ENCODE assay signal across 26 cellular contexts in genomic region chr3:160649596-160649995, GRCh38. TPM values are rescaled to one million over a fixed set of nuclear protein-coding genes. Genes with fewer than 3 reads are reported as not detected.
DNase-seq lines count a peak whose midpoint lies in the region; TF ChIP-seq lines count a peak whose summit lies in the region.
"Had no signal": no experiment of that assay in that cellular context is flagged by ENCODE, and none has a peak within 500 bp of the region (broad histone marks: within the 10 kb centered on the region; RNA-seq: fewer than 3 reads in every experiment).

No MANE protein-coding gene starts in this region.

- no peaks in the 10 kb centered on the region for H3K27me3 ChIP-seq in right atrium auricular region
- H3K27me3 ChIP-seq: Peyer's patch had no signal

- H3K36me3 ChIP-seq in right atrium auricular region = no peaks in the 10 kb centered on the region
- H3K36me3 ChIP-seq: HAP-1, Peyer's patch had no signal

- TF ChIP-seq CTCF in astrocyte of the spinal cord (IDR thresholded peaks at IDR 0.05; ENCODE audit: low read depth, low read length) (no peak), right atrium auricular region (IDR thresholded peaks at IDR 0.05) (no peak)

- no peaks in the 10 kb centered on the region for H3K9me3 ChIP-seq in right atrium auricular region
- H3K9me3 ChIP-seq: Caco-2, HAP-1, Peyer's patch had no signal

- peak; percentile 58 for DNase-seq in M059J (ENCODE audit: low read depth)
- peak; percentile 6 for DNase-seq in astrocyte of the spinal cord (ENCODE audit: low read depth, low spot score)
- DNase-seq in iris pigment epithelial cell (ENCODE audit: low read depth) = peak; percentile 5
- no peak for DNase-seq in DMS53 (lab: John Stamatoyannopoulos, UW)
- no peak for DNase-seq in GM19240 (ENCODE audit: insufficient read length, low spot score)
- no peak for DNase-seq in NCI-H524 treated with DMSO at 0.1 percent for 48 hours (lab: John Stamatoyannopoulos, UW)
- no peak for DNase-seq in right atrium auricular region (ENCODE audit: low spot score)
- DNase-seq: Caco-2; CD8-positive, alpha-beta T cell; DMS79 treated with DMSO at 0.1 percent for 48 hours; GF-D8; HFFc6; Karpas-422; NCI-H1105 treated with DMSO at 0.1 percent for 48 hours; NCI-H146; NCI-H2029; NCI-H446 treated with DMSO at 0.1 percent for 48 hours; NCI-H69; Peyer's patch; SIG-M5 had no signal

- H3K4me3 ChIP-seq in astrocyte of the spinal cord (ENCODE audit: low read depth, low read length) (no peak overlapping the region), right atrium auricular region (no peak overlapping the region)
- H3K4me3 ChIP-seq: GM23338, HAP-1, Peyer's patch, SK-N-MC had no signal

- H3K27ac ChIP-seq in right atrium auricular region = no peak overlapping the region
- H3K27ac ChIP-seq: C4-2B, Peyer's patch, SK-N-MC had no signal

- in situ Hi-C loops in astrocyte of the spinal cord (cut with HindIII; ENCODE audit: low sequenced_read_pairs) = no loop called here

- H3K4me1 ChIP-seq in right atrium auricular region = no peaks in the 10 kb centered on the region
- H3K4me1 ChIP-seq: Caco-2, HAP-1, Peyer's patch had no signal

RNA-seq across cellular contexts. Expression of gene ARL14, which starts 27.4 kb away (rescaled TPM):
- total RNA-seq in M059J (2014; rRNA removed; shearing (Covaris generic)) = 0.44 and 3.0 TPM in 2 replicates
- total RNA-seq in right atrium auricular region = not detected
- total RNA-seq: A673; CD8-positive, alpha-beta T cell; GM23338; OCI-LY7 had no signal

Comparison
In these comparisons a context has a peak if more than half of its experiments do, and no peak if none do; other contexts are left out.
1. DNase-seq: peak in M059J (single experiment), astrocyte of the spinal cord (single experiment) and iris pigment epithelial cell (single experiment); none in DMS53 (single experiment), GM19240 (single experiment), NCI-H524 treated with DMSO at 0.1 percent for 48 hours (single experiment) and right atrium auricular region (single experiment).